ENCODE assay signal across 2 cellular contexts in genomic region chr5:40757400-40757799, GRCh38.
A peak's percentile ranks its signal among the peaks of the same experiment; 100 is the strongest.
TF ChIP-seq lines count a peak whose summit lies in the region.

No MANE protein-coding gene starts in this region.

TF ChIP-seq in HepG2, 621 proteins besides CTCF, POLR2A, EP300 and RAD21:
- peak; percentile 48 for TF ChIP-seq HNRNPK (IDR thresholded peaks at IDR 0.05; ENCODE audit: low read depth, low read length, poor library complexity, severe bottlenecking)
- no peak for TF ChIP-seq DBP (CRISPR knock-in tag; IDR thresholded peaks at IDR 0.05; ENCODE audit: not compliant biosample characterization)
TF ChIP-seq in HepG2: peak in this region for 1.

TF ChIP-seq in HEK293, 187 proteins besides CTCF, POLR2A, EP300 and RAD21:
- TF ChIP-seq KLF10 (tag by site-specific recombination; IDR thresholded peaks at IDR 0.05) (no peak), PRDM1 (tag by site-specific recombination; IDR thresholded peaks at IDR 0.05) (peak; percentile 91), ZNF366 (tag by site-specific recombination; conservative IDR thresholded peaks at IDR 0.05) (0 out of 2 replicates have a peak, but pooled peaks have one; percentile 15)
